In the genomic region with DNA sequence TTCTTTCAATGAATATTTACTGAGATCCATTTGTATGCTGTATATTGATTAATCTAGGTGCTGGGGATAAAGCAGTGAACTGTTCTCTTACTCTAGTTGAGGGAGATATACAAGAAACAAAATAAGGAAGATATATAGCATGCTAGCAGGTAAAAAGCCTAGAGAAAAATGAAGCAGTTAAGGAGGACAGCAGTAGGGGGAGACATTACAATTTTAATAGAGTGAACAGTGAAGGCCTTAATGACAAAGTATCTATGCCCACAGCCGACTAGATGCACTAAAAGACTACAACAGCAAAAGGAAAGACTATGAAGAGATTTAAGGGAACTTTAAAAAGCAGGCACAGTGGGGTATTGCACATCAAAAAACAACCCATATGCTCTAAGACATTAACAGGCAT, we compare ENCODE assay signal across 12 cellular contexts.
DNase-seq lines count a peak whose midpoint lies in the region; ATAC-seq, FAIRE-seq and TF ChIP-seq lines count a peak whose summit lies in the region.
"Had no signal": no experiment of that assay in that cellular context is flagged by ENCODE, and none has a peak within 500 bp of the region (broad histone marks: within the 10 kb centered on the region; RNA-seq: fewer than 3 reads in every experiment).

No MANE protein-coding gene starts in this region.

- no peaks in the 10 kb centered on the region for H3K9me3 ChIP-seq in SU-DHL-6 (ENCODE audit: insufficient read depth, low read length)
- H3K9me3 ChIP-seq: gastrocnemius medialis, HAP-1 had no signal

- no peak overlapping the region for H3K4me2 ChIP-seq in SU-DHL-6 (ENCODE audit: low read depth, low read length, poor library complexity, severe bottlenecking)

- no peak overlapping the region for H3K27ac ChIP-seq in SU-DHL-6 (ENCODE audit: low read depth, low read length)
- H3K27ac ChIP-seq: gastrocnemius medialis had no signal

- H3F3A ChIP-seq in SU-DHL-6 (ENCODE audit: insufficient read depth), result no peaks in the 10 kb centered on the region

- peaks cover 12% of the 10 kb centered on the region; the same call in 1 of the 2 replicates for H3K36me3 ChIP-seq in SU-DHL-6 (ENCODE audit: low read length)

- no peaks in the 10 kb centered on the region for H3K27me3 ChIP-seq in SU-DHL-6 (ENCODE audit: low read length)
- H3K27me3 ChIP-seq: gastrocnemius medialis had no signal

- no peaks in the 10 kb centered on the region for H4K20me1 ChIP-seq in SU-DHL-6 (ENCODE audit: low read depth, low read length)

- H3K9me2 ChIP-seq in SU-DHL-6 (replicated peaks; ENCODE audit: insufficient read depth, low read length), result no peaks in the 10 kb centered on the region

- peak; percentile 10 for DNase-seq in LHCN-M2 (ENCODE audit: low read depth)
- peak; percentile 8 for DNase-seq in left kidney (ENCODE audit: low read depth, low spot score)
- no peak for DNase-seq in NCI-H1436 treated with DMSO at 0.1 percent for 48 hours (lab: John Stamatoyannopoulos, UW)
- no peak for DNase-seq in effector CD4-positive, alpha-beta T cell
- DNase-seq: activated naive CD4-positive, alpha-beta T cell treated with anti-CD3 and anti-CD28 coated beads, Interleukin-2, amount 10 ng/mL, durations not matched to agents 7 days and 5 days; gastrocnemius medialis had no signal

- ATAC-seq in GM19467 (IDR thresholded peaks at IDR 0.05; ENCODE audit: unreplicated experiment) (no peak), GM21367 (IDR thresholded peaks at IDR 0.05; ENCODE audit: unreplicated experiment) (no peak)
- ATAC-seq: gastrocnemius medialis; natural killer cell treated with Interleukin-12 subunit alpha and Interleukin-12 subunit beta and Interleukin-15 and Interleukin-18, amount 100 ng/mL, for 72 hours had no signal

- H2AFZ ChIP-seq in SU-DHL-6 (ENCODE audit: low read depth, low read length, severe bottlenecking), result no peak overlapping the region

- peak; percentile 56 for FAIRE-seq in G401.6 (lab: Jason Lieb, UNC)

- H3K4me3 ChIP-seq in SU-DHL-6 (ENCODE audit: insufficient read depth, low read length, poor library complexity, severe bottlenecking), result no peak overlapping the region
- H3K4me3 ChIP-seq: gastrocnemius medialis, HAP-1 had no signal

- H3K79me2 ChIP-seq in SU-DHL-6 (ENCODE audit: insufficient read depth, low read length), result no peaks in the 10 kb centered on the region

- no peak overlapping the region for H3K9ac ChIP-seq in SU-DHL-6 (ENCODE audit: low read length)

- peak; percentile 41 for TF ChIP-seq CTCF in SU-DHL-6 (IDR thresholded peaks at IDR 0.05; ENCODE audit: insufficient read depth, low read length, poor library complexity, severe bottlenecking)

Comparison
In these comparisons a context has a peak if more than half of its experiments do, and no peak if none do; other contexts are left out.
1. DNase-seq: peak in LHCN-M2 (single experiment) and left kidney (single experiment); none in NCI-H1436 treated with DMSO at 0.1 percent for 48 hours (single experiment) and effector CD4-positive, alpha-beta T cell (single experiment).